ENCODE assay signal across 19 cellular contexts in genomic region chr6:22372922-22373321, GRCh38.
DNase-seq lines count a peak whose midpoint lies in the region; ATAC-seq and TF ChIP-seq lines count a peak whose summit lies in the region.
"Had no signal": no experiment of that assay in that cellular context is flagged by ENCODE, and none has a peak within 500 bp of the region (broad histone marks: within the 10 kb centered on the region; RNA-seq: fewer than 3 reads in every experiment).

No MANE protein-coding gene starts in this region.

- H3K4me3 Mint-ChIP-seq in T-helper 2 cell treated with Interferon-gamma antibody and Interleukin-4, amounts not matched to agents 5 μg/mL and 100 μg/mL, for 36 hours, result no peak overlapping the region
- H3K4me3 Mint-ChIP-seq: brain; effector memory CD8-positive, alpha-beta T cell; T-helper 17 cell had no signal

- DNase-seq in GM12864 (ENCODE audit: low read depth) (peak; percentile 36), cerebellum (ENCODE audit: low spot score) (no peak), AG08395 (ENCODE audit: low spot score) (no peak)
- no peak for DNase-seq in T-helper 2 cell treated with Interferon-gamma antibody and Interleukin-4, amounts not matched to agents 5 μg/mL and 100 μg/mL, for 36 hours (ENCODE audit: low spot score)
- DNase-seq in activated CD4-positive, alpha-beta T cell treated with anti-CD3 and anti-CD28 coated beads, Interleukin-2, amount 50 U/mL, for 1 hour, result no peak
- DNase-seq: activated CD4-positive, alpha-beta T cell treated with anti-CD3 and anti-CD28 coated beads, Interleukin-2, amount 50 U/mL, for 48 hours; activated gamma-delta T cell; effector memory CD8-positive, alpha-beta T cell; gastrocnemius medialis; islet precursor cell; mucosa of descending colon; NCI-H1092; NCI-H446; T-helper 17 cell had no signal

- peak; percentile 95 for ATAC-seq in GM19351 (IDR thresholded peaks at IDR 0.05; ENCODE audit: unreplicated experiment)
- peak; percentile 97 for ATAC-seq in HG02610 (IDR thresholded peaks at IDR 0.05; ENCODE audit: unreplicated experiment)
- peak; percentile 96 for ATAC-seq in HG03196 (IDR thresholded peaks at IDR 0.05; ENCODE audit: unreplicated experiment)
- ATAC-seq: A549; effector memory CD8-positive, alpha-beta T cell; gastrocnemius medialis; mucosa of descending colon; T-helper 17 cell had no signal

- no peaks in the 10 kb centered on the region for H3K36me3 Mint-ChIP-seq in T-helper 2 cell treated with Interferon-gamma antibody and Interleukin-4, amounts not matched to agents 5 μg/mL and 100 μg/mL, for 36 hours (ENCODE audit: low read depth)

- no peaks in the 10 kb centered on the region for H3K27me3 Mint-ChIP-seq in T-helper 2 cell treated with Interferon-gamma antibody and Interleukin-4, amounts not matched to agents 5 μg/mL and 100 μg/mL, for 36 hours (ENCODE audit: low read depth)
- H3K27me3 Mint-ChIP-seq: brain; effector memory CD8-positive, alpha-beta T cell; T-helper 17 cell had no signal

- H3K4me3 ChIP-seq in GM12864 (ENCODE audit: low read depth, low read length), result no peak overlapping the region
- H3K4me3 ChIP-seq: A549, gastrocnemius medialis, mucosa of descending colon had no signal

- TF ChIP-seq CTCF in GM12864 (IDR thresholded peaks at IDR 0.05; ENCODE audit: low read depth, low read length, missing control alignments), result no peak

- no peaks in the 10 kb centered on the region for H3K4me1 Mint-ChIP-seq in T-helper 2 cell treated with Interferon-gamma antibody and Interleukin-4, amounts not matched to agents 5 μg/mL and 100 μg/mL, for 36 hours (ENCODE audit: low read depth)
- H3K4me1 Mint-ChIP-seq: brain, T-helper 17 cell had no signal

- H3K9me3 Mint-ChIP-seq in T-helper 2 cell treated with Interferon-gamma antibody and Interleukin-4, amounts not matched to agents 5 μg/mL and 100 μg/mL, for 36 hours, result peaks cover 4% of the 10 kb centered on the region

- H3K27ac Mint-ChIP-seq in T-helper 2 cell treated with Interferon-gamma antibody and Interleukin-4, amounts not matched to agents 5 μg/mL and 100 μg/mL, for 36 hours, result no peak overlapping the region
- H3K27ac Mint-ChIP-seq: brain; effector memory CD8-positive, alpha-beta T cell; T-helper 17 cell had no signal
